Comparison of ENCODE assay signal across 12 cellular contexts in genomic region chr16:70696952-70697600, GRCh38. TPM values are rescaled to one million over a fixed set of nuclear protein-coding genes. Genes with fewer than 3 reads are reported as not detected.
A peak's percentile ranks its signal among the peaks of the same experiment; 100 is the strongest.
DNase-seq lines count a peak whose midpoint lies in the region; ATAC-seq and TF ChIP-seq lines count a peak whose summit lies in the region.
"Had no signal": no experiment of that assay in that cellular context is flagged by ENCODE, and none has a peak within 500 bp of the region (broad histone marks: within the 10 kb centered on the region; RNA-seq: fewer than 3 reads in every experiment).

No MANE protein-coding gene starts in this region.

- no peak overlapping the region for H3K4me3 ChIP-seq in naive thymus-derived CD4-positive, alpha-beta T cell (ENCODE audit: low read length)

- no peaks in the 10 kb centered on the region for H3K9me3 Mint-ChIP-seq in naive thymus-derived CD4-positive, alpha-beta T cell

- peaks cover 15 to 36% (median 27%) of the 10 kb centered on the region in 7 donors for H3K4me1 Mint-ChIP-seq in naive thymus-derived CD4-positive, alpha-beta T cell

- peak overlapping the region in 5 of 10 donors; percentile 23 to 64 (median 56) for H3K4me3 Mint-ChIP-seq in naive thymus-derived CD4-positive, alpha-beta T cell

- H3K27ac ChIP-seq in C4-2B (peak overlapping the region; percentile 62), cingulate gyrus (ENCODE audit: low read depth, low read length) (peak overlapping the region; percentile 39)
- peak overlapping the region; percentile 49 for H3K27ac ChIP-seq in naive thymus-derived CD4-positive, alpha-beta T cell (ENCODE audit: low read depth, low read length)
- H3K27ac ChIP-seq: parathyroid adenoma, VCaP had no signal

- in situ Hi-C loops in ACHN (cut with HindIII; ENCODE audit: low pct_ligation_motif_present, low pct_unique_long_range_greater_than_20kb, low sequenced_read_pairs): no loop called here

- no peaks in the 10 kb centered on the region for H3K27me3 Mint-ChIP-seq in naive thymus-derived CD4-positive, alpha-beta T cell

- H3K36me3 Mint-ChIP-seq in naive thymus-derived CD4-positive, alpha-beta T cell: peaks cover 0 to 10% (median 0%) of the 10 kb centered on the region in 5 donors

- CTCF ChIA-PET in naive thymus-derived CD4-positive, alpha-beta T cell (lab: Charles Lee): interaction anchor here (1.4 kb wide), 1 partner anchor 74 kb away, joined by 6 read pairs; no protein-coding TSS in a partner anchor

- TF ChIP-seq CTCF in C4-2B (conservative IDR thresholded peaks at IDR 0.05): no peak

- H3K9me3 ChIP-seq in naive thymus-derived CD4-positive, alpha-beta T cell (ENCODE audit: control insufficient read depth in 2 of 3, low read length in 3 of 3): no peaks in the 10 kb centered on the region

- intact Hi-C loops in naive thymus-derived CD4-positive, alpha-beta T cell (cut with micrococcal nuclease): loop anchor here (2.0 to 5.0 kb wide), 2 partner anchors 40 to 75 kb away; no protein-coding TSS in a partner anchor

- H3K36me3 ChIP-seq in naive thymus-derived CD4-positive, alpha-beta T cell (ENCODE audit: control insufficient read depth in 2 of 3, insufficient read depth in 3 of 3, low read length in 3 of 3): peaks cover 0 to 25% (median 0%) of the 10 kb centered on the region in 3 experiments

- DNase-seq in KG1 (lab: John Stamatoyannopoulos, UW) (peak; percentile 34), ACHN (no peak), HuH-7.5 (ENCODE audit: low spot score) (no peak)
- peak in 6 of 9 donors; percentile 16 to 34 (median 25) for DNase-seq in naive thymus-derived CD4-positive, alpha-beta T cell
- no peak for DNase-seq in activated effector memory CD4-positive, alpha-beta T cell treated with anti-CD3 and anti-CD28 coated beads, Interleukin-2, amount 50 U/mL, for 16 hours
- DNase-seq: effector memory CD4-positive, alpha-beta T cell; NCI-H1092 had no signal

- ATAC-seq in naive thymus-derived CD4-positive, alpha-beta T cell: peak; percentile 47
- no peak for ATAC-seq in GM19328 (IDR thresholded peaks at IDR 0.05; ENCODE audit: unreplicated experiment)

- POLR2A ChIA-PET in naive thymus-derived CD4-positive, alpha-beta T cell (lab: Charles Lee): interaction anchor here (1.1 to 2.3 kb wide), 4 partner anchors 10 to 40 kb away, joined by 3 to 14 read pairs (median 4); no protein-coding TSS in a partner anchor

- peak overlapping the region in 8 of 9 donors; percentile 44 to 93 (median 88) for H3K27ac Mint-ChIP-seq in naive thymus-derived CD4-positive, alpha-beta T cell

- no peaks in the 10 kb centered on the region for H3K27me3 ChIP-seq in naive thymus-derived CD4-positive, alpha-beta T cell (ENCODE audit: control insufficient read depth in 2 of 2, insufficient read depth in 2 of 2, low read length in 2 of 2)

- H3K4me1 ChIP-seq in naive thymus-derived CD4-positive, alpha-beta T cell (ENCODE audit: control insufficient read depth in 2 of 2, insufficient read depth in 2 of 2, low read length in 2 of 2): peaks cover 0 to 17% of the 10 kb centered on the region in 2 donors

RNA-seq across cellular contexts. Expression of gene MTSS2, which starts 11.2 kb away (rescaled TPM):
- 10 to 100 TPM in 3 of 5 experiments, 1 to 10 TPM in 2; 1.4 to 16.7 (median 11.5) TPM for total RNA-seq in naive thymus-derived CD4-positive, alpha-beta T cell
- polyA plus RNA-seq in naive thymus-derived CD4-positive, alpha-beta T cell: not detected

RNA-seq across cellular contexts. Expression of gene IL34, which starts 50.7 kb away (rescaled TPM):
- 1 to 10 TPM in 1 of 5 experiments, under 1 TPM in 2, not detected in 2; 0.38 to 1.1 (median 0.50) TPM for total RNA-seq in naive thymus-derived CD4-positive, alpha-beta T cell
- polyA plus RNA-seq in naive thymus-derived CD4-positive, alpha-beta T cell: not detected

Comparison
In these comparisons a context has a peak if more than half of its experiments do, and no peak if none do; other contexts are left out.
1. DNase-seq: peak in KG1 (single experiment) and naive thymus-derived CD4-positive, alpha-beta T cell (6 of 9); none in ACHN (single experiment), HuH-7.5 (single experiment) and activated effector memory CD4-positive, alpha-beta T cell treated with anti-CD3 and anti-CD28 coated beads, Interleukin-2, amount 50 U/mL, for 16 hours (single experiment).
2. Peak in every context shown above with its lines, with median percentiles within 50 percentile points of each other: H3K27ac ChIP-seq.